In the genomic region with DNA sequence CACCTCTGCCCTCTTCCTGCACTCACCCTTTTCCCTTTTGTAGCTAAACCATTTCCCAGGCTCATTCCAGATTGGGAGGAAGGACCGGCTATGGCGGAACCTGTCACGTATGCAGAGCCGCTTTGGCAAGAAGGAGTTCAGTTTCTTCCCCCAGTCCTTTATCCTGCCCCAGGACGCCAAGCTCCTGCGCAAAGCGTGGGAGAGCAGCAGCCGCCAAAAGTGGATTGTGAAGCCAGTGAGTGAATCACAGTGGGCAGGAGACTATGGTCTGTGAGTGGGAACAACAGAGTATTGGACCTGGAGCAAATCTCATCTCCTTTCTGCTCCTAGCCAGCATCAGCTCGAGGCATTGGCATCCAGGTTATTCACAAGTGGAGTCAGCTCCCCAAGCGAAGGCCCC, we compare ENCODE assay signal across 1 cellular context.
A peak's percentile ranks its signal among the peaks of the same experiment; 100 is the strongest.
TF ChIP-seq lines count a peak whose summit lies in the region.

No MANE protein-coding gene starts in this region.

TF ChIP-seq in HepG2, 621 proteins besides CTCF, POLR2A, EP300 and RAD21 (continued from another document):
- TF ChIP-seq, protein P1, sequence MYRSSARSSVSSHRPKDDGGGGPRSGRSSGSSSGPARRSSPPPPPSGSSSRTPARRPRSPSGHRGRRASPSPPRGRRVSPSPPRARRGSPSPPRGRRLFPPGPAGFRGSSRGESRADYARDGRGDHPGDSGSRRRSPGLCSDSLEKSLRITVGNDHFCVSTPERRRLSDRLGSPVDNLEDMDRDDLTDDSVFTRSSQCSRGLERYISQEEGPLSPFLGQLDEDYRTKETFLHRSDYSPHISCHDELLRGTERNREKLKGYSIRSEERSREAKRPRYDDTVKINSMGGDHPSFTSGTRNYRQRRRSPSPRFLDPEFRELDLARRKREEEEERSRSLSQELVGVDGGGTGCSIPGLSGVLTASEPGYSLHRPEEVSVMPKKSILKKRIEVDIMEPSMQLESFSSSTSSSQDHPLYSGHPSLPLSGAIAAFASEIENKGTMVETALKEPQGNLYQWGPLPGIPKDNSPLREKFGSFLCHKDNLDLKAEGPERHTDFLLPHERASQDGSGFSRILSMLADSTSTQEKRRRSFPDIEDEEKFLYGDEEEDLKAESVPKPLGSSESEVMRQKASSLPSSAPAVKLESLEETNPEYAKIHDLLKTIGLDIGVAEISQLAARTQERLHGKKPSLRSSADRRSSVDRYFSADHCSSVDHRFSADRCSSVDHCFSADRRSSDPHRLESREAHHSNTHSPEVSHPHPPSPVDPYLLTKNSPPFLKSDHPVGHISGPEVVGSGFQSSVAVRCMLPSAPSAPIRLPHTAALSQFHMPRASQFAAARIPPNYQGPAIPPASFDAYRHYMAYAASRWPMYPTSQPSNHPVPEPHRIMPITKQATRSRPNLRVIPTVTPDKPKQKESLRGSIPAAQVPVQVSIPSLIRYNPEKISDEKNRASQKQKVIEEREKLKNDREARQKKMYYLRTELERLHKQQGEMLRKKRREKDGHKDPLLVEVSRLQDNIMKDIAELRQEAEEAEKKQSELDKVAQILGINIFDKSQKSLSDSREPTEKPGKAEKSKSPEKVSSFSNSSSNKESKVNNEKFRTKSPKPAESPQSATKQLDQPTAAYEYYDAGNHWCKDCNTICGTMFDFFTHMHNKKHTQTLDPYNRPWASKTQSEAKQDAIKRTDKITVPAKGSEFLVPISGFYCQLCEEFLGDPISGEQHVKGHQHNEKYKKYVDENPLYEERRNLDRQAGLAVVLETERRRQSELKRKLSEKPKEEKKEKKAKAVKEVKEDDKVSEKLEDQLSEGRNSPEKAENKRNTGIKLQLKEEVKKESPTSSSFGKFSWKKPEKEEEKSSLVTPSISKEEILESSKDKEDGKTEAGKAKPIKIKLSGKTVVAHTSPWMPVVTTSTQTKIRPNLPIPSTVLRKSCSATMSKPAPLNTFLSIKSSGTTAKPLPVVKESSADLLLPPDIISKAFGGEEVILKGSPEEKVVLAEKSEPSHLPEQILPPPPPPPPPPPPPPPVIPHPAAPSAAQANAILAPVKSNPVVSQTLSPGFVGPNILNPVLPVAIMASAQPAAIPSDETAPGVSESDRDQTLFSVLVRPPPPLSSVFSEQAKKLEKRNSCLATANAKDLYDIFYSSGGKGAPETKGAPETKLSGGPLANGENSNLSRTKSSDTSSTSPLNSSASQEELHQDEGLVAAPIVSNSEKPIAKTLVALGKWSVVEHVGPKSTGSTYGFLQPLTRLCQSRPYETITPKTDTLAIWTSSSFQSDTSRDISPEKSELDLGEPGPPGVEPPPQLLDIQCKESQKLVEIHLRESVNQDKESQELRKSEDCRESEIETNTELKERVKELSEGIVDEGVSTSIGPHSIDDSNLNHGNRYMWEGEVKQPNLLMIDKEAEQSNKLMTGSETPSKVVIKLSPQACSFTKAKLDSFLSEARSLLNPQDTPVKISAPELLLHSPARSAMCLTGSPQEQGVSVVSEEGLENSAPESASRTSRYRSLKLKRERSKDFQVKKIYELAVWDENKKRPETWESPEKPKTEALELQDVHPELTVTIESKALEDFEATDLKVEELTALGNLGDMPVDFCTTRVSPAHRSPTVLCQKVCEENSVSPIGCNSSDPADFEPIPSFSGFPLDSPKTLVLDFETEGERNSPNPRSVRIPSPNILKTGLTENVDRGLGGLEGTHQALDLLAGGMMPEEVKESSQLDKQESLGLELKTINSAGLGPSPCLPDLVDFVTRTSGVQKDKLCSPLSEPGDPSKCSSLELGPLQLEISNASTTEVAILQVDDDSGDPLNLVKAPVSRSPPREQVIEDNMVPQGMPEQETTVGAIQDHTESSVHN (CRISPR knock-in tag; IDR thresholded peaks at IDR 0.05) = 0 out of 2 replicates have a peak, but pooled peaks have one; percentile 30
- 0 out of 2 replicates have a peak, but pooled peaks have one; percentile 28 for TF ChIP-seq NRL (CRISPR knock-in tag; IDR thresholded peaks at IDR 0.05; ENCODE audit: borderline replicate concordance)
- TF ChIP-seq NR2F1 (CRISPR knock-in tag; IDR thresholded peaks at IDR 0.05) = no peak
